ENCODE assay signal across 9 cellular contexts in the genomic region with DNA sequence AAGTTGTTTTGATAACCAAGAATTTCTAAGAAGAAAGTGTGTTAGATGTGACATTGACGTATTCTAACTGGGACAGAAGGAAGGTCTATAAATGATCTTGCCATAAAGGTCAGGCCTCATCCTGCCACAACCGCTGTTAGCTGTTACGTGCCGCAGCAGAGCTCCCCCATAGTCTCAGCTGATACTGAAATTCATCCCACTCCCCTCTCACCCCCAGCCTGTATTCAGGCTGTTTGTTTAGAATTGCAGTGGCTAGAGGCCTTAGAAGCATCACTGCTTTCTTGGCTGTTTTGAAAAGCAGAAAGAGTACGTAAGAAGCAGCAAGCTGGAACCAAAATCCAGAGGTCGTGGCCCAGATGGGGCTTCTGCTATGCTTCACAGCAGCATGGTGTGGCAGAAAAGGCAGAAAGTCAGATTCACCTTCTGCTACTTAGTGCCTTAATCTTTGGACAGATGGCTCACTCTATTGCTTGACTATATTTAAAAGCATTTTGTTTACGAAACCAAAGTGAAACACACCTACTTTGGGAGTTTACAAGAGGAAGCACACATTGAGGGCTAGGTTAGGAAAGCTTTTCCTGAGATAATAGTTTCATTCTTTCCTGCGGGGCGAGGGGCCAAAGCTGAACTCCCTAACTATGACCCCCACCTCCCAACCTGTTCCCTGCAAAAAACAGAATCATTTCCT. TPM values are rescaled to one million over a fixed set of nuclear protein-coding genes. Genes with fewer than 3 reads are reported as not detected.
DNase-seq lines count a peak whose midpoint lies in the region; FAIRE-seq and TF ChIP-seq lines count a peak whose summit lies in the region.
"Had no signal": no experiment of that assay in that cellular context is flagged by ENCODE, and none has a peak within 500 bp of the region (broad histone marks: within the 10 kb centered on the region; RNA-seq: fewer than 3 reads in every experiment).

No MANE protein-coding gene starts in this region.

- H3K9ac ChIP-seq in Loucy (ENCODE audit: low read depth, low read length, poor library complexity, severe bottlenecking) (no peak overlapping the region), neural progenitor cell (no peak overlapping the region)

- no peak for DNase-seq in AG09309 (ENCODE audit: low read depth)
- DNase-seq in choroid plexus epithelial cell (ENCODE audit: low read depth): no peak
- DNase-seq in neural progenitor cell (ENCODE audit: low spot score): no peak
- no peak for DNase-seq in RCC 7860 (ENCODE audit: low spot score)
- DNase-seq in activated effector memory CD4-positive, alpha-beta T cell treated with Interleukin-2 at 50 U/mL for 16 hours: no peak
- DNase-seq in HUDEP-2 (lab: John Stamatoyannopoulos, UW; ENCODE audit: unreplicated experiment in 76 of 76): no peak
- DNase-seq in stimulated activated CD4-positive, alpha-beta T cell treated with anti-CD3 and anti-CD28 coated beads, Interleukin-4, amount 100 ng/mL, for 24 hours: no peak
- DNase-seq: NCI-H187 had no signal

- H3F3A ChIP-seq in Loucy (ENCODE audit: low read depth) (no peaks in the 10 kb centered on the region), neural progenitor cell (ENCODE audit: low read depth) (peaks cover 6% of the 10 kb centered on the region)

- H3K9me3 Mint-ChIP-seq in neural progenitor cell: peaks cover 12% of the 10 kb centered on the region

- peak overlapping the region; percentile 77 for H3K4me3 Mint-ChIP-seq in neural progenitor cell

- H3K27ac Mint-ChIP-seq in neural progenitor cell: no peak overlapping the region

- H3K36me3 Mint-ChIP-seq in neural progenitor cell: no peaks in the 10 kb centered on the region

- H3K27ac ChIP-seq in neural progenitor cell: no peak overlapping the region

- no peaks in the 10 kb centered on the region for H3K27me3 ChIP-seq in Loucy (ENCODE audit: insufficient read depth, low read length, poor library complexity, severe bottlenecking)
- peaks cover 94% of the 10 kb centered on the region for H3K27me3 ChIP-seq in neural progenitor cell

- no peak overlapping the region for H3K4me2 ChIP-seq in Loucy (ENCODE audit: low read depth, low read length, poor library complexity, severe bottlenecking)
- peak overlapping the region; percentile 84 for H3K4me2 ChIP-seq in neural progenitor cell

- H3K36me3 ChIP-seq in Loucy (ENCODE audit: insufficient read depth, low read length): no peaks in the 10 kb centered on the region
- no peaks in the 10 kb centered on the region for H3K36me3 ChIP-seq in neural progenitor cell

- FAIRE-seq in RCC 7860 (lab: Jason Lieb, UNC): no peak

- peaks cover 36% of the 10 kb centered on the region for H3K27me3 Mint-ChIP-seq in neural progenitor cell (ENCODE audit: insufficient read depth, low read depth)

- TF ChIP-seq CTCF in AG09309 (IDR thresholded peaks at IDR 0.05; ENCODE audit: control insufficient read depth, insufficient read depth, low read depth, low read length, missing control alignments) (no peak), Loucy (conservative IDR thresholded peaks at IDR 0.05; ENCODE audit: low read length) (no peak), choroid plexus epithelial cell (conservative IDR thresholded peaks at IDR 0.05; ENCODE audit: low read depth, low read length) (no peak), neural progenitor cell (IDR thresholded peaks at IDR 0.05) (no peak)

- peaks cover 23% of the 10 kb centered on the region for H3K4me1 ChIP-seq in Loucy (ENCODE audit: insufficient read depth, low read length, poor library complexity, severe bottlenecking)
- peaks cover 5% of the 10 kb centered on the region for H3K4me1 ChIP-seq in neural progenitor cell

- H3K9me3 ChIP-seq in Loucy (ENCODE audit: insufficient read depth, low read depth, low read length): no peaks in the 10 kb centered on the region
- no peaks in the 10 kb centered on the region for H3K9me3 ChIP-seq in neural progenitor cell (ENCODE audit: low read depth)

- no peaks in the 10 kb centered on the region for H3K9me2 ChIP-seq in Loucy (replicated peaks; ENCODE audit: low read depth, low read length)

- peaks cover 13% of the 10 kb centered on the region for H3K4me1 Mint-ChIP-seq in neural progenitor cell

- H3K4me3 ChIP-seq in AG09309 (ENCODE audit: control insufficient read depth, low read depth, low read length) (peak overlapping the region; percentile 81), Loucy (ENCODE audit: low read length, poor library complexity, severe bottlenecking) (no peak overlapping the region), choroid plexus epithelial cell (ENCODE audit: low read depth, low read length) (peak overlapping the region; percentile 62), neural progenitor cell (peak overlapping the region; percentile 47)

- H4K20me1 ChIP-seq in Loucy (ENCODE audit: insufficient read depth, low read length, poor library complexity, severe bottlenecking) (no peaks in the 10 kb centered on the region), neural progenitor cell (ENCODE audit: low read depth) (no peaks in the 10 kb centered on the region)

- peak overlapping the region; percentile 54; the same call in 1 of the 2 replicates for H2AFZ ChIP-seq in Loucy (ENCODE audit: low read length)
- H2AFZ ChIP-seq in neural progenitor cell (replicated peaks): no peak overlapping the region

- H3K79me2 ChIP-seq in Loucy (ENCODE audit: insufficient read depth, low read length) (no peaks in the 10 kb centered on the region), neural progenitor cell (ENCODE audit: low read depth) (no peaks in the 10 kb centered on the region)

RNA-seq across cellular contexts. Expression of a gene that starts 0.9 kb away (rescaled TPM):
- 0.26 and 0.37 TPM in 2 replicates for total RNA-seq in neural progenitor cell (ENCODE audit: low replicate concordance)

RNA-seq across cellular contexts. Expression of a gene that starts 25.0 kb away (rescaled TPM):
- not detected in 2 replicates for total RNA-seq in neural progenitor cell (ENCODE audit: low replicate concordance)

RNA-seq across cellular contexts. Expression of a gene that starts 27.4 kb away (rescaled TPM):
- total RNA-seq in neural progenitor cell (ENCODE audit: low replicate concordance): not detected in 2 replicates
